ENCODE assay signal across 16 cellular contexts in genomic region chr10:102656791-102657371, GRCh38. TPM values are rescaled to one million over a fixed set of nuclear protein-coding genes. Genes with fewer than 3 reads are reported as not detected.
A peak's percentile ranks its signal among the peaks of the same experiment; 100 is the strongest.
DNase-seq lines count a peak whose midpoint lies in the region; ATAC-seq and TF ChIP-seq lines count a peak whose summit lies in the region.
"Had no signal": no experiment of that assay in that cellular context is flagged by ENCODE, and none has a peak within 500 bp of the region (broad histone marks: within the 10 kb centered on the region; RNA-seq: fewer than 3 reads in every experiment).

No MANE protein-coding gene starts in this region.

- intact Hi-C loops in transverse colon (cut with DNase I; ENCODE audit: low total_unique reads): no loop called here

- H3K36me3 Mint-ChIP-seq in activated CD8-positive, alpha-beta memory T cell treated with anti-CD3 and anti-CD28 coated beads, Interleukin-2, amount 10 ng/mL, durations not matched to agents 7 days and 5 days: peaks cover 39% of the 10 kb centered on the region
- H3K36me3 Mint-ChIP-seq in effector memory CD8-positive, alpha-beta T cell (ENCODE audit: insufficient read depth): peaks cover 73% of the 10 kb centered on the region
- H3K36me3 Mint-ChIP-seq in nephron (ENCODE audit: low read depth) (peaks cover 41% of the 10 kb centered on the region), WTC11 (peaks cover 28% of the 10 kb centered on the region)

- no peaks in the 10 kb centered on the region for H3K9me3 Mint-ChIP-seq in activated CD8-positive, alpha-beta memory T cell treated with anti-CD3 and anti-CD28 coated beads, Interleukin-2, amount 10 ng/mL, durations not matched to agents 7 days and 5 days (ENCODE audit: low read depth)
- no peaks in the 10 kb centered on the region for H3K9me3 Mint-ChIP-seq in effector memory CD8-positive, alpha-beta T cell
- no peaks in the 10 kb centered on the region for H3K9me3 Mint-ChIP-seq in nephron
- H3K9me3 Mint-ChIP-seq in WTC11: no peaks in the 10 kb centered on the region
- H3K9me3 Mint-ChIP-seq: CD8-positive, alpha-beta memory T cell had no signal

- POLR2A ChIA-PET in WTC11 (lab: Charles Lee): no interaction called here

- peaks cover 0 to 34% (median 0%) of the 10 kb centered on the region in 4 donors for H3K36me3 ChIP-seq in transverse colon

- H3K9me3 ChIP-seq in transverse colon: no peaks in the 10 kb centered on the region
- H3K9me3 ChIP-seq: adrenal gland, SJSA1 had no signal

- peak overlapping the region; percentile 64 for H3K27ac Mint-ChIP-seq in activated CD8-positive, alpha-beta memory T cell treated with anti-CD3 and anti-CD28 coated beads, Interleukin-2, amount 10 ng/mL, durations not matched to agents 7 days and 5 days
- peak overlapping the region; percentile 53 to 88 for H3K27ac Mint-ChIP-seq in effector memory CD8-positive, alpha-beta T cell
- H3K27ac Mint-ChIP-seq in nephron (peak overlapping the region; percentile 40 to 73 (median 57)), WTC11 (no peak overlapping the region)

- H3K27me3 Mint-ChIP-seq in activated CD8-positive, alpha-beta memory T cell treated with anti-CD3 and anti-CD28 coated beads, Interleukin-2, amount 10 ng/mL, durations not matched to agents 7 days and 5 days: no peaks in the 10 kb centered on the region
- no peaks in the 10 kb centered on the region for H3K27me3 Mint-ChIP-seq in effector memory CD8-positive, alpha-beta T cell
- H3K27me3 Mint-ChIP-seq in nephron (ENCODE audit: low read depth) (no peaks in the 10 kb centered on the region), WTC11 (ENCODE audit: low read depth) (no peaks in the 10 kb centered on the region; the same call in 1 of the 2 replicates)
- H3K27me3 Mint-ChIP-seq: CD8-positive, alpha-beta memory T cell had no signal

- peak overlapping the region; percentile 78 to 81 (median 80) for H3K27ac ChIP-seq in transverse colon
- H3K27ac ChIP-seq: SJSA1 had no signal

- no peak for TF ChIP-seq EP300 in transverse colon (IDR thresholded peaks at IDR 0.05; ENCODE audit: low read depth)

- TF ChIP-seq CTCF in nephron (IDR thresholded peaks at IDR 0.05; ENCODE audit: unreplicated experiment in 3 of 3) (no peak), transverse colon (IDR thresholded peaks at IDR 0.05) (no peak), WTC11 (IDR thresholded peaks at IDR 0.05) (no peak)

- H3K4me1 ChIP-seq in transverse colon: peaks cover 31 to 62% (median 37%) of the 10 kb centered on the region in 4 donors

- ATAC-seq in activated CD8-positive, alpha-beta memory T cell treated with anti-CD3 and anti-CD28 coated beads, Interleukin-2, amount 10 ng/mL, durations not matched to agents 7 days and 5 days: no peak
- no peak for ATAC-seq in effector memory CD8-positive, alpha-beta T cell (replicated peaks)
- ATAC-seq in WTC11 (no peak), GM19351 (IDR thresholded peaks at IDR 0.05; ENCODE audit: unreplicated experiment) (no peak)

- H3K4me3 ChIP-seq in transverse colon: no peak overlapping the region
- H3K4me3 ChIP-seq: adrenal gland, SJSA1 had no signal

- CTCF ChIA-PET in activated CD8-positive, alpha-beta memory T cell treated with anti-CD3 and anti-CD28 coated beads, Interleukin-2, amount 10 ng/mL, durations not matched to agents 7 days and 5 days (lab: Charles Lee): interaction anchor here (2.0 to 7.1 kb wide), 2 partner anchors 8 to 11 kb away, joined by 5 to 50 read pairs; partner anchors contain the start of gene TRIM8
- CTCF ChIA-PET in WTC11 (lab: Charles Lee): interaction anchor here (0.8 to 1.4 kb wide), 3 partner anchors 13 to 153 kb away, joined by 3 to 4 read pairs (median 4); partner anchors contain the start of gene SUFU

- H3K4me1 Mint-ChIP-seq in activated CD8-positive, alpha-beta memory T cell treated with anti-CD3 and anti-CD28 coated beads, Interleukin-2, amount 10 ng/mL, durations not matched to agents 7 days and 5 days: peaks cover 76% of the 10 kb centered on the region
- peaks cover 54 to 55% of the 10 kb centered on the region in 2 donors for H3K4me1 Mint-ChIP-seq in effector memory CD8-positive, alpha-beta T cell (ENCODE audit: low read depth in 2 of 2)
- peaks cover 33% of the 10 kb centered on the region for H3K4me1 Mint-ChIP-seq in nephron
- H3K4me1 Mint-ChIP-seq in WTC11: peaks cover 20% of the 10 kb centered on the region

- DNase-seq in activated CD8-positive, alpha-beta memory T cell treated with anti-CD3 and anti-CD28 coated beads, Interleukin-2, amount 10 ng/mL, durations not matched to agents 7 days and 5 days: no peak
- no peak for DNase-seq in activated CD8-positive, alpha-beta memory T cell treated with anti-CD3 and anti-CD28 coated beads, Interleukin-2, amount 50 U/mL, for 4 hours
- DNase-seq in effector memory CD8-positive, alpha-beta T cell: no peak
- DNase-seq in transverse colon (no peak), LoVo (ENCODE audit: low spot score) (no peak), WTC11 (ENCODE audit: low spot score) (no peak)
- DNase-seq: activated CD4-positive, alpha-beta T cell treated with anti-CD3 and anti-CD28 coated beads for 48 hours; CD8-positive, alpha-beta memory T cell; head of caudate nucleus; Karpas-422; NCI-H146; T-helper 9 cell had no signal

- no peaks in the 10 kb centered on the region for H3K27me3 ChIP-seq in transverse colon
- H3K27me3 ChIP-seq: adrenal gland, SJSA1 had no signal

- TF ChIP-seq POLR2A in transverse colon (IDR thresholded peaks at IDR 0.05): no peak

- H3K4me3 Mint-ChIP-seq in activated CD8-positive, alpha-beta memory T cell treated with anti-CD3 and anti-CD28 coated beads, Interleukin-2, amount 10 ng/mL, durations not matched to agents 7 days and 5 days: no peak overlapping the region
- H3K4me3 Mint-ChIP-seq in effector memory CD8-positive, alpha-beta T cell: no peak overlapping the region
- no peak overlapping the region for H3K4me3 Mint-ChIP-seq in nephron
- H3K4me3 Mint-ChIP-seq in WTC11: no peak overlapping the region
- H3K4me3 Mint-ChIP-seq: CD8-positive, alpha-beta memory T cell had no signal

- in situ Hi-C loops in transverse colon (cut with MboI; ENCODE audit: low pct_ligation_motif_present in 1 of 4, low pct_unique_long_range_greater_than_20kb in 1 of 4, low sequenced_read_pairs in 3 of 4): no loop called here

- WGBS in transverse colon (ENCODE audit: low coverage in 1 of 2), 2 donors: 86 to 100% methylated on average over 1 to 42 of the region's 42 CpGs

TF ChIP-seq in WTC11, 78 proteins besides CTCF, POLR2A, EP300 and RAD21 (continues in another document):
- no peak for TF ChIP-seq ZNF423 (CRISPR knock-in tag; IDR thresholded peaks at IDR 0.05)
- no peak for TF ChIP-seq AFF4 (CRISPR knock-in tag; IDR thresholded peaks at IDR 0.05; ENCODE audit: borderline replicate concordance)
- TF ChIP-seq IRF1 (CRISPR knock-in tag; IDR thresholded peaks at IDR 0.05): no peak
- TF ChIP-seq MXD4 (CRISPR knock-in tag; IDR thresholded peaks at IDR 0.05; ENCODE audit: borderline replicate concordance): no peak
- no peak for TF ChIP-seq ZNF219 (CRISPR knock-in tag; IDR thresholded peaks at IDR 0.05; ENCODE audit: borderline replicate concordance)

RNA-seq across cellular contexts. Expression of gene TRIM8, which starts 12.6 kb away (rescaled TPM):
- 10 to 100 TPM; 58.7 to 86.9 TPM for total RNA-seq in activated CD8-positive, alpha-beta memory T cell treated with anti-CD3 and anti-CD28 coated beads, Interleukin-2, amount 10 ng/mL, durations not matched to agents 7 days and 5 days
- total RNA-seq in transverse colon (100 to 1,000 TPM in 1 of 4 donors, 10 to 100 TPM in 3; 59.1 to 108 (median 66.8) TPM), WTC11 (2021) (36.3 to 40.3 TPM (median 36.8 TPM) in 3 replicates)

RNA-seq across cellular contexts. Expression of gene ARL3, which starts 57.3 kb away (rescaled TPM):
- total RNA-seq in activated CD8-positive, alpha-beta memory T cell treated with anti-CD3 and anti-CD28 coated beads, Interleukin-2, amount 10 ng/mL, durations not matched to agents 7 days and 5 days: 1 to 10 TPM; 7.2 to 9.7 TPM
- total RNA-seq in transverse colon (1 to 10 TPM; 2.2 to 3.4 (median 2.8) TPM), WTC11 (2021) (13.3 to 16.1 TPM (median 15.6 TPM) in 3 replicates)

RNA-seq across cellular contexts. Expression of gene SFXN2, which starts 57.6 kb away (rescaled TPM):
- 10 to 100 TPM; 22.1 to 30.1 TPM for total RNA-seq in activated CD8-positive, alpha-beta memory T cell treated with anti-CD3 and anti-CD28 coated beads, Interleukin-2, amount 10 ng/mL, durations not matched to agents 7 days and 5 days
- total RNA-seq in transverse colon (10 to 100 TPM in 2 of 4 donors, 1 to 10 TPM in 2; 2.1 to 64.9 (median 7.3) TPM), WTC11 (2021) (15.7 to 21.2 TPM (median 15.9 TPM) in 3 replicates)
